8 cellular contexts compared by ENCODE assay signal in the genomic region with DNA sequence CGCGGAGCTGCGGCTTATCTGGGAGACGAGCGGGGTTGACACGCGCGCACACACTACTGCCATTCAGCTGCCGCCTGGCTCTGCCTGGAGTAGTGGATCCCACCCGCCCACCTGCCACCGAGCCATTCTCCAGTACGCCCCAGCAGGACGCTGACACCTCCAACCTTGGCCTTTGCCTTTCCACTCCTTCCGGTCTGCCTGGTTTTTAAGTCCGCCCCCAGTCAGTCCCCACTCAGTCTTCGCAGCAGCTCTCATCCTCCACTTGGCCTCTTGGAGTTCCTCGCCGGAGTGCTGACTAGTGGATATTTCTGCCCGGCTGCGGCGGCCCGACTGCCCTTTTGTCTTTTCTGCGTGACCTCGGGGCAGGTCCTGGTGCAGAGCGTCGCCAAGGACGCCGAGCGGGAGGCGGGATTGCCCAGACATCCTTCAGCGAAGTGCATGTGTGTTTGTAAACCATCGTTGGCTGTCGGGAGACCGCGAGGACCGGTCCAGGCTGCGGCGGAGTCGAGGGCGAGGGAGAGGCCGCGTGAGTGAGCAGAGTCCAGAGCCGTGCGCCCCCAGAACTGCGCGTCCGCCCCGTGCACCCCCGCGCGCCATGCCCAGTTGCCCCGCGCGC. TPM values are rescaled to one million over a fixed set of nuclear protein-coding genes. Genes with fewer than 3 reads are reported as not detected.
DNase-seq lines count a peak whose midpoint lies in the region; ATAC-seq and TF ChIP-seq lines count a peak whose summit lies in the region.

No MANE protein-coding gene starts in this region.

- under 1% methylated on average over 12 of the region's 54 CpGs for WGBS in right lobe of liver (ENCODE audit: insufficient coverage, low coverage, low lambda C conversion rate, missing lambda C conversion rate)

- peak overlapping the region; percentile 42 to 64 (median 56) for H3K4me3 ChIP-seq in right lobe of liver

- TF ChIP-seq CTCF in MCF 10A (IDR thresholded peaks at IDR 0.05; ENCODE audit: unreplicated experiment): no peak
- no peak for TF ChIP-seq CTCF in right lobe of liver (IDR thresholded peaks at IDR 0.05)
- TF ChIP-seq CTCF in type B pancreatic cell (conservative IDR thresholded peaks at IDR 0.05): no peak

- H3K27me3 Mint-ChIP-seq in MCF 10A (ENCODE audit: insufficient read depth, unreplicated experiment) (no peaks in the 10 kb centered on the region), type B pancreatic cell (peaks cover 65% of the 10 kb centered on the region)
- peaks cover 28 to 30% of the 10 kb centered on the region in 2 donors for H3K27me3 Mint-ChIP-seq in natural killer cell treated with Interleukin-12 subunit alpha and Interleukin-12 subunit beta and Interleukin-15 and Interleukin-18, amount 100 ng/mL, for 72 hours

- CTCF ChIA-PET in MCF 10A (lab: Yijun Ruan, JAX): interaction anchor here (0.6 to 1.5 kb wide), 2 partner anchors 309 to 945 kb away, joined by 3 read pairs; no protein-coding TSS in a partner anchor

- DNase-seq in DMS53 treated with DMSO at 0.1 percent for 48 hours (lab: John Stamatoyannopoulos, UW; ENCODE audit: unreplicated experiment) (peak; percentile 58), HuH-7.5 (ENCODE audit: low spot score) (peak; percentile 91), MCF 10A (ENCODE audit: unreplicated experiment) (peak; percentile 48), right lobe of liver (peak; percentile 20 to 52 (median 43)), type B pancreatic cell (ENCODE audit: extremely low spot score, unreplicated experiment) (peak; percentile 72), NCI-H1694 treated with DMSO at 0.1 percent for 48 hours (lab: John Stamatoyannopoulos, UW) (no peak)
- DNase-seq in natural killer cell treated with Interleukin-12 subunit alpha and Interleukin-12 subunit beta and Interleukin-15 and Interleukin-18, amount 100 ng/mL, for 72 hours (ENCODE audit: low spot score): no peak

- H3K4me1 ChIP-seq in right lobe of liver: peaks cover 0 to 18% (median 4%) of the 10 kb centered on the region in 4 donors

- H3K27me3 ChIP-seq in right lobe of liver: peaks cover 0 to 7% of the 10 kb centered on the region in 2 donors

- intact Hi-C loops in MCF 10A (cut with micrococcal nuclease): loop anchor here (10.0 kb wide), 1 partner anchor 432 kb away; no protein-coding TSS in a partner anchor
- intact Hi-C loops in right lobe of liver (cut with DNase I): no loop called here

- H3K27ac Mint-ChIP-seq in MCF 10A (ENCODE audit: low read depth, unreplicated experiment) (peak overlapping the region; percentile 63), type B pancreatic cell (peak overlapping the region; percentile 84)
- no peak overlapping the region for H3K27ac Mint-ChIP-seq in natural killer cell treated with Interleukin-12 subunit alpha and Interleukin-12 subunit beta and Interleukin-15 and Interleukin-18, amount 100 ng/mL, for 72 hours

- POLR2A ChIA-PET in MCF 10A (lab: Yijun Ruan, JAX): interaction anchor here (0.5 to 1.8 kb wide), 4 partner anchors 12 to 747 kb away, joined by 3 to 12 read pairs (median 3); no protein-coding TSS in a partner anchor

- TF ChIP-seq POLR2A in right lobe of liver (IDR thresholded peaks at IDR 0.05): no peak

- H3K4me3 Mint-ChIP-seq in MCF 10A (ENCODE audit: unreplicated experiment) (peak overlapping the region; percentile 91), type B pancreatic cell (peak overlapping the region; percentile 99)
- H3K4me3 Mint-ChIP-seq in natural killer cell treated with Interleukin-12 subunit alpha and Interleukin-12 subunit beta and Interleukin-15 and Interleukin-18, amount 100 ng/mL, for 72 hours: no peak overlapping the region

- no peak overlapping the region for H3K27ac ChIP-seq in right lobe of liver

- H3K36me3 Mint-ChIP-seq in MCF 10A (ENCODE audit: insufficient read depth, unreplicated experiment): peaks cover 6% of the 10 kb centered on the region
- peaks cover 14% of the 10 kb centered on the region for H3K36me3 Mint-ChIP-seq in type B pancreatic cell
- peaks cover 15% of the 10 kb centered on the region for H3K36me3 Mint-ChIP-seq in natural killer cell treated with Interleukin-12 subunit alpha and Interleukin-12 subunit beta and Interleukin-15 and Interleukin-18, amount 100 ng/mL, for 72 hours

- BruUV-seq in MCF 10A (replicated peaks; lab: Mats Ljungman, UMichigan): no TSS peak

- no peaks in the 10 kb centered on the region for H3K36me3 ChIP-seq in right lobe of liver

- H3K4me1 Mint-ChIP-seq in MCF 10A (ENCODE audit: insufficient read depth, unreplicated experiment): peaks cover 29% of the 10 kb centered on the region
- peaks cover 35% of the 10 kb centered on the region for H3K4me1 Mint-ChIP-seq in type B pancreatic cell (ENCODE audit: unreplicated experiment)
- H3K4me1 Mint-ChIP-seq in natural killer cell treated with Interleukin-12 subunit alpha and Interleukin-12 subunit beta and Interleukin-15 and Interleukin-18, amount 100 ng/mL, for 72 hours (ENCODE audit: low read depth in 2 of 2): no peaks in the 10 kb centered on the region

- peak in 2 of 4 donors; percentile 1 to 4 for ATAC-seq in right lobe of liver
- no peak for ATAC-seq in natural killer cell treated with Interleukin-12 subunit alpha and Interleukin-12 subunit beta and Interleukin-15 and Interleukin-18, amount 100 ng/mL, for 72 hours
- ATAC-seq in HG02852 (IDR thresholded peaks at IDR 0.05; ENCODE audit: unreplicated experiment): no peak

- H3K9me3 ChIP-seq in right lobe of liver: no peaks in the 10 kb centered on the region

- H3K9me3 Mint-ChIP-seq in MCF 10A (ENCODE audit: unreplicated experiment) (no peaks in the 10 kb centered on the region), type B pancreatic cell (no peaks in the 10 kb centered on the region)
- no peaks in the 10 kb centered on the region for H3K9me3 Mint-ChIP-seq in natural killer cell treated with Interleukin-12 subunit alpha and Interleukin-12 subunit beta and Interleukin-15 and Interleukin-18, amount 100 ng/mL, for 72 hours

RNA-seq across cellular contexts. Expression of gene SLIT2, which starts 1.1 kb away (rescaled TPM):
- total RNA-seq in MCF 10A (2022): 8.4 and 10.2 TPM in 2 replicates
- total RNA-seq in right lobe of liver: 1 to 10 TPM in 5 of 6 experiments, under 1 TPM in 1; 0.87 to 2.5 (median 1.3) TPM
- total RNA-seq in type B pancreatic cell (ENCODE audit: low replicate concordance): 7.4 and 105 TPM in 2 replicates
- not detected for total RNA-seq in natural killer cell treated with Interleukin-12 subunit alpha and Interleukin-12 subunit beta and Interleukin-15 and Interleukin-18, amount 100 ng/mL, for 72 hours

Comparison
In these comparisons a context has a peak if more than half of its experiments do, and no peak if none do; other contexts are left out.
1. DNase-seq: peak in DMS53 treated with DMSO at 0.1 percent for 48 hours (single experiment), HuH-7.5 (single experiment), MCF 10A (single experiment), right lobe of liver (3 of 3) and type B pancreatic cell (single experiment); none in natural killer cell treated with Interleukin-12 subunit alpha and Interleukin-12 subunit beta and Interleukin-15 and Interleukin-18, amount 100 ng/mL, for 72 hours (single experiment) and NCI-H1694 treated with DMSO at 0.1 percent for 48 hours (single experiment).
2. H3K27ac Mint-ChIP-seq: peak in MCF 10A (single experiment) and type B pancreatic cell (single experiment); none in natural killer cell treated with Interleukin-12 subunit alpha and Interleukin-12 subunit beta and Interleukin-15 and Interleukin-18, amount 100 ng/mL, for 72 hours (0 of 2).